ENCODE assay signal across 8 cellular contexts in the genomic region with DNA sequence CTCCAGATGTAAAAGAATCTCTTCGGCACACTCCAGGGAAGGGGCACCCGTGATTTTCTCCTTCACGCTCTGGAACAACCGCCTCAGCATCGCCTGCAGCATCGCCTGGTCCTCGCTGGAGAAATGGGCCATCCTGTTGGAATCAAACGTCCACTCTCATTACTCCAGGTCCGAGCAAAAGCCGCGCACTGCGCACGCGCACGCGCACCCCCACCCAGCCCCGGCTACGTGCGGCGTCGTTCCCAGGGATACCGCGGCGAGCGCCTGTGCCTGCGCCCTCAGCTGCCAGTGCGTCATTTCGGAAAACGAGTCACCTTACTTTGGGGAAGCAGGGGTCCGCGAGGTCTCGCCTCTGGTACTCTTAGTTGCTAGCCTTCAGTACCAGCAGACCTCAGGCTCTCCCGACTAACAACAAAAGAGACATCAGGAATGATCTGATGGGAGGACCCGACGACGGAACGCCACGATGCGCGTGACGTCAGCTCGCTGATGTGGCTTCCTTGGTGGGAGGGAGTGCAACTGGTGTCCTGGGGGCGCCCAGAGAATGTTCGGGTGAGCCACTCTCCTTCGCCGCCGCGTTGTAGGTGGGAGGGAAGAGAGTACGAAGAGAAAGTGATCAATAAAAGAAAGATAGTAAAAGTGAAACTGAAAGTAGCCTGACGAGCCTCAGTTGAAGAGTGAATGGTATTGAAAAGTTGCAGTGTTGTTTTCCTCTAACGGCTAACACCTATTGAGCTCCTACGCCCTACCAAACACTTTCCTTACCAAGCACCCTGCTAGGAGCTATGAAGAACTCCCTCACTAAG.
A peak's percentile ranks its signal among the peaks of the same experiment; 100 is the strongest.
DNase-seq lines count a peak whose midpoint lies in the region; ATAC-seq, FAIRE-seq and TF ChIP-seq lines count a peak whose summit lies in the region.

A gene with protein sequence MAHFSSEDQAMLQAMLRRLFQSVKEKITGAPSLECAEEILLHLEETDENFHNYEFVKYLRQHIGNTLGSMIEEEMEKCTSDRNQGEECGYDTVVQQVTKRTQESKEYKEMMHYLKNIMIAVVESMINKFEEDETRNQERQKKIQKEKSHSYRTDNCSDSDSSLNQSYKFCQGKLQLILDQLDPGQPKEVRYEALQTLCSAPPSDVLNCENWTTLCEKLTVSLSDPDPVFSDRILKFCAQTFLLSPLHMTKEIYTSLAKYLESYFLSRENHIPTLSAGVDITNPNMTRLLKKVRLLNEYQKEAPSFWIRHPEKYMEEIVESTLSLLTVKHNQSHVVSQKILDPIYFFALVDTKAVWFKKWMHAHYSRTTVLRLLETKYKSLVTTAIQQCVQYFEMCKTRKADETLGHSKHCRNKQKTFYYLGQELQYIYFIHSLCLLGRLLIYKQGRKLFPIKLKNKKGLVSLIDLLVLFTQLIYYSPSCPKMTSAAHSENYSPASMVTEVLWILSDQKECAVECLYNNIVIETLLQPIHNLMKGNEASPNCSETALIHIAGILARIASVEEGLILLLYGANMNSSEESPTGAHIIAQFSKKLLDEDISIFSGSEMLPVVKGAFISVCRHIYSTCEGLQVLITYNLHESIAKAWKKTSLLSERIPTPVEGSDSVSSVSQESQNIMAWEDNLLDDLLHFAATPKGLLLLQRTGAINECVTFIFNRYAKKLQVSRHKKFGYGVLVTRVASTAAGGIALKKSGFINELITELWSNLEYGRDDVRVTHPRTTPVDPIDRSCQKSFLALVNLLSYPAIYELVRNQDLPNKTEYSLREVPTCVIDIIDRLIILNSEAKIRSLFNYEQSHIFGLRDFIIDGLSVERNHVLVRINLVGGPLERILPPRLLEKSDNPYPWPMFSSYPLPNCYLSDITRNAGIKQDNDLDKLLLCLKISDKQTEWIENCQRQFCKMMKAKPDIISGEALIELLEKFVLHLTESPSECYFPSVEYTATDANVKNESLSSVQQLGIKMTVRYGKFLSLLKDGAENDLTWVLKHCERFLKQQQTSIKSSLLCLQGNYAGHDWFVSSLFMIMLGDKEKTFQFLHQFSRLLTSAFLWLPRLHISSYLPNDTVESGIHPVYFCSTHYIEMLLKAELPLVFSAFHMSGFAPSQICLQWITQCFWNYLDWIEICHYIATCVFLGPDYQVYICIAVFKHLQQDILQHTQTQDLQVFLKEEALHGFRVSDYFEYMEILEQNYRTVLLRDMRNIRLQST (minus strand): TSS at position 182 of the 806 bp plus-strand sequence. CDS start 50 bp downstream, at position 132.

- H3K36me3 Mint-ChIP-seq in central memory CD8-positive, alpha-beta T cell (ENCODE audit: insufficient read depth) = peaks cover 8% of the 10 kb centered on the region

- peak; percentile 62 for FAIRE-seq in islet of Langerhans (lab: Jason Lieb, UNC)

- peak within 1 kb of the TSS; percentile 82 for H3K4me3 ChIP-seq in AG10803 (ENCODE audit: low read length)

- H3K9me3 Mint-ChIP-seq in central memory CD8-positive, alpha-beta T cell = no peaks in the 10 kb centered on the region

- H3K4me1 Mint-ChIP-seq in central memory CD8-positive, alpha-beta T cell = peaks cover 30% of the 10 kb centered on the region

- H3K27me3 Mint-ChIP-seq in central memory CD8-positive, alpha-beta T cell = no peaks in the 10 kb centered on the region

- TF ChIP-seq CTCF in AG10803 (conservative IDR thresholded peaks at IDR 0.05; ENCODE audit: low read length) = no peak; the same call in 1 of the 2 replicates

- H3K4me3 Mint-ChIP-seq in central memory CD8-positive, alpha-beta T cell = peak within 1 kb of the TSS; percentile 90

- peak within 1 kb of the TSS; percentile 99 for H3K27ac Mint-ChIP-seq in central memory CD8-positive, alpha-beta T cell (ENCODE audit: low read depth)

- DNase-seq in AG10803 (ENCODE audit: low read depth) = peak; percentile 89
- DNase-seq in NCI-H345 treated with DMSO at 0.1 percent for 48 hours (lab: John Stamatoyannopoulos, UW; ENCODE audit: unreplicated experiment) = peak; percentile 88
- DNase-seq in activated CD4-positive, CD25-positive, alpha-beta regulatory T cell treated with anti-CD3 and anti-CD28 coated beads, Interleukin-2, amount 50 U/mL, for 16 hours (ENCODE audit: low read depth, low spot score) = peak; percentile 67
- peak; percentile 80 to 81 for DNase-seq in central memory CD8-positive, alpha-beta T cell (ENCODE audit: low spot score in 2 of 2)
- DNase-seq in stimulated activated CD4-positive, alpha-beta T cell treated with anti-CD3 and anti-CD28 coated beads, Interleukin-12 subunit alpha, Interleukin-12 subunit beta, amount 100 ng/mL, for 24 hours (ENCODE audit: low read depth in 2 of 2) = peak; percentile 80 to 82

- peak; percentile 96 for ATAC-seq in GM19035 (IDR thresholded peaks at IDR 0.05; ENCODE audit: unreplicated experiment)
- ATAC-seq in HG03342 (IDR thresholded peaks at IDR 0.05; ENCODE audit: unreplicated experiment) = peak; percentile 90
- ATAC-seq in central memory CD8-positive, alpha-beta T cell (replicated peaks; ENCODE audit: extremely low read depth, poor library complexity, severe bottlenecking) = peak; percentile 89

Comparison
In these comparisons a context has a peak if more than half of its experiments do, and no peak if none do; other contexts are left out.
1. Peak in every context shown above with its lines: DNase-seq, ATAC-seq and H3K4me3 ChIP-seq.